In the genomic region with DNA sequence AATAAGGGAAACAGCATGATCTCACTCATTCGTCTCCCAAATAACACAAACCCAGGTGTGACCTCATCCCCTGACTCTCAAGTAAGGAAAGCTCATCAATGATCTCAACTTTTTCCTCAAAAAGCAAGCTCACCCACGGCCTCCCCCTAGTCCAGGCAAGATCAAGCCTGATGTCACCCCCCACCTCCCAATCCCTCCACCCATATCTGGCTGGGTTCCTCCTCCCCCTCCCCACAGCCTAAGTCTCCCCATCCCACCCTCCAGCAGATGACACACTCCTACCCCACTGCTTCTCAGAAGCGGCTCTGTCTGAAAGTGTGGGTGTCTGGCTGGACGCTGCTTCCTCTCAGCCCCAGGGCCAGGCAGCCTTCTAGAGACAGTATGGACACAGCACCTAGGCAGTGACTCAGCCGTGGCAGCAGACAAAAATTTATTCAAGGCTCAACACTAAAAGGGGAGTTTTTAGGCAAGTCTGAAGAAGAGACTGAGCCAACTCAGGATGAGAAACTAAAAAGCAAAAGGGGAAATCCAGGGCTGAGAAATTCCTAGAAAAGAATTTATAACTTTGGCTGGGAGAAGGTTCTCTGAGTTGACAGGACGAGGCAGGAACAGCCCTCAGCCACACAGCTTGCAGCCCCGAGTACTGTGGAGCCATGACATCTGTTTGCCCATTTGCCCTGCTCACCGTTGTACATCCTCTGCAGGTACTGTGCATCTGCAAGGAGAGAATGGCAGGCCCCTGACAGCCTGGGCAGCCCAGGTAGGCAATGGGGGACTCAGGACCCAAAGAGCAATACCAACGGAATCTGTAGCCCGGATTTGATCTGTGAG, we compare ENCODE assay signal across 8 cellular contexts.
DNase-seq lines count a peak whose midpoint lies in the region; ATAC-seq and TF ChIP-seq lines count a peak whose summit lies in the region.

No MANE protein-coding gene starts in this region.

- H3K4me1 ChIP-seq in mammary epithelial cell (ENCODE audit: insufficient read depth, low read length) = peaks cover 13% of the 10 kb centered on the region

- H3K36me3 ChIP-seq in mammary epithelial cell (ENCODE audit: insufficient read depth, low read length) = no peaks in the 10 kb centered on the region

- H3K9ac ChIP-seq in mammary epithelial cell (ENCODE audit: insufficient read depth, low read length) = no peak overlapping the region

- no peak overlapping the region for H3K4me3 ChIP-seq in mammary epithelial cell (replicated peaks in 1 of 3; ENCODE audit: insufficient read depth in 1 of 3, low read depth in 2 of 3, low read length in 3 of 3)

- no peaks in the 10 kb centered on the region for H4K20me1 ChIP-seq in mammary epithelial cell (ENCODE audit: insufficient read depth, low read length)

- no peaks in the 10 kb centered on the region for H3K79me2 ChIP-seq in mammary epithelial cell (ENCODE audit: insufficient read depth, low read length)

- peak overlapping the region; percentile 34 for H3K4me2 ChIP-seq in mammary epithelial cell (ENCODE audit: insufficient read depth, low read depth, low read length)

- peak overlapping the region; percentile 4 for H3K27ac ChIP-seq in mammary epithelial cell (ENCODE audit: insufficient read depth, low read depth, low read length)

- DNase-seq in OCI-M1 (lab: John Stamatoyannopoulos, UW) = peak; percentile 17
- DNase-seq in mammary epithelial cell = peak; percentile 91
- DNase-seq in stimulated activated CD4-positive, alpha-beta T cell treated with anti-CD3 and anti-CD28 coated beads, Interleukin-15, amount 100 ng/mL, for 24 hours = peak; percentile 70
- no peak for DNase-seq in GM13977 (ENCODE audit: low spot score)
- no peak for DNase-seq in DMS79 treated with DMSO at 0.1 percent for 48 hours (lab: John Stamatoyannopoulos, UW)

- BruUV-seq in mammary epithelial cell (replicated peaks; lab: Mats Ljungman, UMichigan) = no TSS peak

- CTCF ChIA-PET in mammary epithelial cell (lab: Charles Lee; ENCODE audit: low non-redundant PET) = no interaction called here

- WGBS in mammary epithelial cell (ENCODE audit: low coverage, missing lambda C conversion rate) = 4% methylated on average over 8 of the region's 10 CpGs

- ATAC-seq in GM19025 (IDR thresholded peaks at IDR 0.05; ENCODE audit: low read depth, unreplicated experiment) (peak; percentile 67), GM21786 (IDR thresholded peaks at IDR 0.05; ENCODE audit: unreplicated experiment) (no peak), GM18873 (IDR thresholded peaks at IDR 0.05; ENCODE audit: low FRiP score, unreplicated experiment) (no peak)

- no peaks in the 10 kb centered on the region for H3K27me3 ChIP-seq in mammary epithelial cell (ENCODE audit: insufficient read depth, low read length)

- peak overlapping the region; percentile 83 for H2AFZ ChIP-seq in mammary epithelial cell (ENCODE audit: low read depth, low read length)

- TF ChIP-seq CTCF in mammary epithelial cell (conservative IDR thresholded peaks at IDR 0.05 in 1 of 2, IDR thresholded peaks at IDR 0.05 in 1 of 2; ENCODE audit: extremely low read depth in 1 of 2, insufficient read depth in 1 of 2, low read depth in 1 of 2, low read length in 2 of 2) (no peak), GM13977 (IDR thresholded peaks at IDR 0.05; ENCODE audit: extremely low read depth, insufficient read depth, missing control alignments) (no peak)

- in situ Hi-C loops in mammary epithelial cell (cut with MboI; ENCODE audit: low sequenced_read_pairs in 2 of 2) = no loop called here
- in situ Hi-C loops in GM13977 (cut with MboI; ENCODE audit: low pct_unique_long_range_greater_than_20kb, low sequenced_read_pairs, unreplicated experiment) = no loop called here

- intact Hi-C loops in mammary epithelial cell (cut with micrococcal nuclease) = no loop called here

- no peaks in the 10 kb centered on the region for H3K9me3 ChIP-seq in mammary epithelial cell (replicated peaks; ENCODE audit: insufficient read depth, low read length)

- dilution Hi-C loops in mammary epithelial cell (cut with HindIII; ENCODE audit: low sequenced_read_pairs) = no loop called here

Comparison
In these comparisons a context has a peak if more than half of its experiments do, and no peak if none do; other contexts are left out.
1. DNase-seq: peak in OCI-M1 (single experiment), mammary epithelial cell (single experiment) and stimulated activated CD4-positive, alpha-beta T cell treated with anti-CD3 and anti-CD28 coated beads, Interleukin-15, amount 100 ng/mL, for 24 hours (single experiment); none in GM13977 (single experiment) and DMS79 treated with DMSO at 0.1 percent for 48 hours (single experiment).